In the genomic region with DNA sequence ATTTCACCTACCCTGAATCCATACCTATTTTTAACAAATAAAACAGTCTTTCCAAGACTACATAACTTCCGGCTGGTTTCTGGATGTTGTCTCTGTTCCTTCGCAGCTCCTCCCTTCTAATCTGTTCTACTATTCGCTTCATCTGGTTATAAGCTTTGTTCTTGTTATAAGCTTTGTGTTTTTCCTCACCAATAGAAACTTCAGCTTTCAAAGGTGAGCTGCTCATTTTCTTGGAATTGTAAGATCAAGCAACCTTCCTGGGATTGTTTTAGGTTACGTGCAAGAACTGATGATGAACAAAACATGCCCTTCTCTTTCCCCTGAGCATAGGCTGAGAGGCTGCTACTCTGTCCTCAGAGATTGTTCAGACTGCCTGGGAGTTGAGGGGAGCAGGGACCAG, we compare ENCODE assay signal across 9 cellular contexts. TPM values are rescaled to one million over a fixed set of nuclear protein-coding genes. Genes with fewer than 3 reads are reported as not detected.
DNase-seq lines count a peak whose midpoint lies in the region; ATAC-seq and TF ChIP-seq lines count a peak whose summit lies in the region.
"Had no signal": no experiment of that assay in that cellular context is flagged by ENCODE, and none has a peak within 500 bp of the region (broad histone marks: within the 10 kb centered on the region; RNA-seq: fewer than 3 reads in every experiment).

No MANE protein-coding gene starts in this region.

- no peak overlapping the region for H4K91ac ChIP-seq in mesenchymal stem cell (ENCODE audit: low read length)

- H3K4me3 ChIP-seq in heart left ventricle (peak overlapping the region; percentile 68 to 97 (median 90)), brain microvascular endothelial cell (ENCODE audit: low read depth, low read length) (peak overlapping the region; percentile 71), mesenchymal stem cell (ENCODE audit: insufficient read depth in 1 of 2, low read depth in 1 of 2, low read length in 2 of 2) (peak overlapping the region in 1 of 2 experiments; percentile 88), uterus (peak overlapping the region; percentile 49 to 74)

- H3K4me1 ChIP-seq in heart left ventricle (peaks cover 4 to 64% (median 45%) of the 10 kb centered on the region in 12 donors), mesenchymal stem cell (ENCODE audit: control insufficient read depth, insufficient read depth, low read depth, low read length) (peaks cover 11% of the 10 kb centered on the region), uterus (peaks cover 6 to 7% of the 10 kb centered on the region in 2 donors)

- peak overlapping the region; percentile 80 for H3K9ac ChIP-seq in mesenchymal stem cell (ENCODE audit: low read length)

- no peak overlapping the region for H2BK12ac ChIP-seq in mesenchymal stem cell (ENCODE audit: low read length in 2 of 2)

- TF ChIP-seq POLR2A in heart left ventricle (IDR thresholded peaks at IDR 0.05), result no peak
- no peak for TF ChIP-seq POLR2A in uterus (IDR thresholded peaks at IDR 0.05)

- H2AFZ ChIP-seq in mesenchymal stem cell (ENCODE audit: low read depth, low read length), result no peak overlapping the region

- H2BK120ac ChIP-seq in mesenchymal stem cell (ENCODE audit: low read depth, low read length), result no peak overlapping the region

- H2BK5ac ChIP-seq in mesenchymal stem cell (ENCODE audit: low read depth, low read length, poor library complexity, severe bottlenecking), result no peak overlapping the region

- H3K9me3 ChIP-seq in heart left ventricle (no peaks in the 10 kb centered on the region), mesenchymal stem cell (ENCODE audit: control insufficient read depth, low read length) (no peaks in the 10 kb centered on the region), uterus (no peaks in the 10 kb centered on the region)

- no peaks in the 10 kb centered on the region for H3K36me3 ChIP-seq in heart left ventricle
- H3K36me3 ChIP-seq in brain microvascular endothelial cell (replicated peaks), result no peaks in the 10 kb centered on the region
- H3K36me3 ChIP-seq in mesenchymal stem cell (ENCODE audit: control insufficient read depth in 1 of 2, insufficient read depth in 2 of 2, low read depth in 1 of 2, low read length in 2 of 2), result no peaks in the 10 kb centered on the region
- no peaks in the 10 kb centered on the region for H3K36me3 ChIP-seq in uterus

- no peak for DNase-seq in heart left ventricle
- no peak for DNase-seq in cardiac septum (ENCODE audit: low spot score)
- DNase-seq in brain microvascular endothelial cell, result no peak
- DNase-seq in mesenchymal stem cell, result no peak
- DNase-seq in uterus, result no peak
- no peak for DNase-seq in AG08396 (ENCODE audit: low spot score)
- no peak for DNase-seq in activated CD4-positive, alpha-beta T cell treated with anti-CD3 and anti-CD28 coated beads, Interleukin-2, amount 50 U/mL, for 48 hours
- DNase-seq: NCI-H1436 treated with DMSO at 0.1 percent for 48 hours had no signal

- peak overlapping the region in 1 of 2 experiments; percentile 38 for H3K4ac ChIP-seq in mesenchymal stem cell (ENCODE audit: low read depth in 1 of 2, low read length in 2 of 2)

- H3K27me3 ChIP-seq in heart left ventricle (no peaks in the 10 kb centered on the region), brain microvascular endothelial cell (replicated peaks) (no peaks in the 10 kb centered on the region), mesenchymal stem cell (ENCODE audit: control insufficient read depth in 1 of 2, insufficient read depth in 1 of 2, low read length in 2 of 2) (no peaks in the 10 kb centered on the region), uterus (no peaks in the 10 kb centered on the region)

- peaks cover 11% of the 10 kb centered on the region for H3K79me1 ChIP-seq in mesenchymal stem cell (replicated peaks; ENCODE audit: low read length, poor library complexity, severe bottlenecking)

- H3K23ac ChIP-seq in mesenchymal stem cell (ENCODE audit: low read length in 2 of 2), result no peak overlapping the region

- H2BK15ac ChIP-seq in mesenchymal stem cell (ENCODE audit: low read depth, poor library complexity, severe bottlenecking), result no peak overlapping the region

- peak overlapping the region; percentile 96 for H3K4me2 ChIP-seq in mesenchymal stem cell (ENCODE audit: low read length, poor library complexity, severe bottlenecking)

- ATAC-seq in heart left ventricle (peak in 1 of 4 donors; percentile 16), HG02623 (IDR thresholded peaks at IDR 0.05; ENCODE audit: unreplicated experiment) (no peak)

- H3K14ac ChIP-seq in mesenchymal stem cell (ENCODE audit: low read length in 2 of 2), result no peak overlapping the region

- in situ Hi-C loops in brain microvascular endothelial cell (cut with HindIII; ENCODE audit: low pct_ligation_motif_present, low sequenced_read_pairs), result no loop called here

- peak overlapping the region; percentile 9 to 63 for H3K18ac ChIP-seq in mesenchymal stem cell (ENCODE audit: low read depth in 1 of 2, low read length in 2 of 2)

- 28 to 58% (median 39%) methylated on average over 4 of the region's 4 CpGs for WGBS in heart left ventricle, 4 donors
- 73% methylated on average over 1 of the region's 4 CpGs for WGBS in mesenchymal stem cell

- no peak for TF ChIP-seq CTCF in heart left ventricle (IDR thresholded peaks at IDR 0.05)
- no peak for TF ChIP-seq CTCF in brain microvascular endothelial cell (IDR thresholded peaks at IDR 0.05; ENCODE audit: low read depth, low read length, missing control alignments)
- TF ChIP-seq CTCF in uterus (IDR thresholded peaks at IDR 0.05), result no peak

- no peak overlapping the region for H2AK5ac ChIP-seq in mesenchymal stem cell (ENCODE audit: low read length, severe bottlenecking)

- peak overlapping the region; percentile 7 to 97 (median 91) for H3K27ac ChIP-seq in heart left ventricle
- no peak overlapping the region for H3K27ac ChIP-seq in brain microvascular endothelial cell
- H3K27ac ChIP-seq in mesenchymal stem cell (ENCODE audit: low read length, poor library complexity, severe bottlenecking), result no peak overlapping the region
- H3K27ac ChIP-seq in uterus, result peak overlapping the region in 1 of 2 donors; percentile 78

- intact Hi-C loops in heart left ventricle (cut with DNase I), result loop anchor here (2.0 to 10.0 kb wide), 14 partner anchors 42 to 1201 kb away; a partner anchor contains a TSS
- intact Hi-C loops in cardiac septum (cut with DNase I), result loop anchor here (5.0 kb wide), 4 partner anchors 42 to 148 kb away; no protein-coding TSS in a partner anchor
- intact Hi-C loops in uterus (cut with DNase I; ENCODE audit: low total_unique reads), result no loop called here

- no peak overlapping the region for H4K8ac ChIP-seq in mesenchymal stem cell (ENCODE audit: low read length)

RNA-seq across cellular contexts. Expression of a gene that starts 2.1 kb away (rescaled TPM):
- total RNA-seq in heart left ventricle (10 to 100 TPM; 25.0 to 65.8 (median 41.9) TPM), cardiac septum (54.0 TPM), uterus (10 to 100 TPM in 2 of 4 donors, 1 to 10 TPM in 2; 4.7 to 26.6 (median 10.1) TPM)
- 10 to 100 TPM; 16.2 to 41.5 TPM for polyA plus RNA-seq in heart left ventricle
- polyA plus RNA-seq in mesenchymal stem cell (2013, experiment 1 of 2), result 2.3 TPM
- 2.2 TPM for polyA plus RNA-seq in mesenchymal stem cell (2013, experiment 2 of 2)

Comparison
In these comparisons a context has a peak if more than half of its experiments do, and no peak if none do; other contexts are left out.
1. H3K27ac ChIP-seq: peak in heart left ventricle (12 of 12); none in brain microvascular endothelial cell (single experiment) and mesenchymal stem cell (single experiment).